ENCODE assay signal across 8 cellular contexts in the genomic region with DNA sequence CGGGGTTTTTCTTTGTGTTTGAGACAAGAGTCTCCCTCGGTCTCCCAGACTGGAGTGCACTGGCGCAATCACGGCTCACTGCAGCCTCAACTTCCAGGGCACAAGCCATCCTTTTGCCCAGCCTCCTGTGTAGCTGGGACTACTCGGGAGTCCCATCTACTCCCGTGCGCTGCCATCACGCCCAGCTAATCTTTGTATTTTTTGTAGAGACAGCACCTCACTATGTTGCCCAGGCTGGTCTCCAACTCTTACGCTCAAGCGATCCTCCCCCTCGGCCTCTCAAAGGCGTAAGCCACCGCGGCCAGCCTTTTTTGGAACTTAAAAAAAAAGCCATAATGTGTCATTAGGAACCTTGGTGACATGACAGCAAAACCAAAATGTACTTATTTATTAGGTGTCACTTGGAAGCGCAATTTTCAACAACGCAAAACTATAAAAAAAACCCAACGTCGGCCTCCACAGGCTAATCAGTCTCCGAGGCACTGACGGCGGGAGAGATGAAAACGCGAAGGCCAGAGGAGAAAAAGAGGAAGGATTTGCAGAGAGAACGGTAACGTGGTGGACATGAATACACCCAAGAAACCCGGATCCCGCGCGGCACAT. TPM values are rescaled to one million over a fixed set of nuclear protein-coding genes. Genes with fewer than 3 reads are reported as not detected.
DNase-seq lines count a peak whose midpoint lies in the region; ATAC-seq and TF ChIP-seq lines count a peak whose summit lies in the region.

No MANE protein-coding gene starts in this region.

- TF ChIP-seq POLR2A in NB4 (IDR thresholded peaks at IDR 0.05; ENCODE audit: extremely low read depth, insufficient read length), result no peak

- peak overlapping the region; percentile 89 for H3K4me3 ChIP-seq in NB4 (ENCODE audit: low read depth, low read length)

- H3K27ac ChIP-seq in CD4-positive, alpha-beta T cell (ENCODE audit: low read depth, low read length), result peak overlapping the region; percentile 97

- H3K27me3 Mint-ChIP-seq in CD4-positive, alpha-beta T cell, result no peaks in the 10 kb centered on the region
- H3K27me3 Mint-ChIP-seq in activated T-helper 2 cell treated with anti-CD3 and anti-CD28 coated beads, Interferon-gamma antibody, Interleukin-2, Interleukin-4, amounts not matched to agents 10 μg/mL and 5 μg/mL and 100 μg/mL, durations not matched to agents 14 hours and 24 hours and 36 hours (ENCODE audit: low read depth), result no peaks in the 10 kb centered on the region

- CTCF ChIA-PET in CD4-positive, alpha-beta T cell (lab: Charles Lee), result interaction anchor here (1.0 to 1.3 kb wide), 2 partner anchors 17 to 76 kb away, joined by 4 to 6 read pairs; partner anchors contain the start of gene RUFY2

- no peaks in the 10 kb centered on the region for H3K9me3 ChIP-seq in CD4-positive, alpha-beta T cell (ENCODE audit: control insufficient read depth, low read length)

- no peaks in the 10 kb centered on the region for H3K27me3 ChIP-seq in CD4-positive, alpha-beta T cell (ENCODE audit: control insufficient read depth, insufficient read depth, low read length)

- no peak for TF ChIP-seq CTCF in CD4-positive, alpha-beta T cell (IDR thresholded peaks at IDR 0.05)
- no peak for TF ChIP-seq CTCF in NB4 (IDR thresholded peaks at IDR 0.05; ENCODE audit: low read depth, low read length)

- H3K9me3 Mint-ChIP-seq in CD4-positive, alpha-beta T cell, result no peaks in the 10 kb centered on the region
- no peaks in the 10 kb centered on the region for H3K9me3 Mint-ChIP-seq in activated T-helper 2 cell treated with anti-CD3 and anti-CD28 coated beads, Interferon-gamma antibody, Interleukin-2, Interleukin-4, amounts not matched to agents 10 μg/mL and 5 μg/mL and 100 μg/mL, durations not matched to agents 14 hours and 24 hours and 36 hours

- peak in 7 of 10 experiments; percentile 6 to 42 (median 13) for DNase-seq in CD4-positive, alpha-beta T cell
- DNase-seq in NB4 (ENCODE audit: low read depth) (no peak), glomerular visceral epithelial cell (ENCODE audit: extremely low spot score) (peak; percentile 30), pons (ENCODE audit: low spot score) (peak; percentile 66)
- DNase-seq in activated T-helper 2 cell treated with anti-CD3 and anti-CD28 coated beads, Interferon-gamma antibody, Interleukin-2, Interleukin-4, amounts not matched to agents 10 μg/mL and 5 μg/mL and 100 μg/mL, durations not matched to agents 14 hours and 24 hours and 36 hours (ENCODE audit: low spot score), result no peak

- peaks cover 45% of the 10 kb centered on the region for H3K4me1 Mint-ChIP-seq in CD4-positive, alpha-beta T cell (ENCODE audit: low read depth)
- H3K4me1 Mint-ChIP-seq in activated T-helper 2 cell treated with anti-CD3 and anti-CD28 coated beads, Interferon-gamma antibody, Interleukin-2, Interleukin-4, amounts not matched to agents 10 μg/mL and 5 μg/mL and 100 μg/mL, durations not matched to agents 14 hours and 24 hours and 36 hours (ENCODE audit: low read depth), result peaks cover 39% of the 10 kb centered on the region

- intact Hi-C loops in CD4-positive, alpha-beta T cell (cut with DNase I, micrococcal nuclease), result loop anchor here (5.0 to 10.0 kb wide), 6 partner anchors 76 to 574 kb away; partner anchors contain the start of genes CCAR1 (in 2 of the 2), DDX50 (in 2 of the 2), HERC4 (in 2 of the 2) and RUFY2 (in 1 of the 2)
- intact Hi-C loops in activated T-helper 2 cell treated with anti-CD3 and anti-CD28 coated beads, Interferon-gamma antibody, Interleukin-2, Interleukin-4, amounts not matched to agents 10 μg/mL and 5 μg/mL and 100 μg/mL, durations not matched to agents 14 hours and 24 hours and 36 hours (cut with micrococcal nuclease), result loop anchor here (1.0 to 5.0 kb wide), 7 partner anchors 99 to 1901 kb away; partner anchors contain the start of genes ATOH7, DDX50, DNA2 and PPA1

- H3K4me3 Mint-ChIP-seq in CD4-positive, alpha-beta T cell, result peak overlapping the region; percentile 100
- peak overlapping the region; percentile 99 for H3K4me3 Mint-ChIP-seq in activated T-helper 2 cell treated with anti-CD3 and anti-CD28 coated beads, Interferon-gamma antibody, Interleukin-2, Interleukin-4, amounts not matched to agents 10 μg/mL and 5 μg/mL and 100 μg/mL, durations not matched to agents 14 hours and 24 hours and 36 hours (ENCODE audit: low read depth)

- H3K27ac Mint-ChIP-seq in CD4-positive, alpha-beta T cell, result peak overlapping the region; percentile 98
- peak overlapping the region; percentile 100 for H3K27ac Mint-ChIP-seq in activated T-helper 2 cell treated with anti-CD3 and anti-CD28 coated beads, Interferon-gamma antibody, Interleukin-2, Interleukin-4, amounts not matched to agents 10 μg/mL and 5 μg/mL and 100 μg/mL, durations not matched to agents 14 hours and 24 hours and 36 hours

- H3K36me3 Mint-ChIP-seq in CD4-positive, alpha-beta T cell (ENCODE audit: low read depth), result peaks cover 41% of the 10 kb centered on the region
- peaks cover 38% of the 10 kb centered on the region for H3K36me3 Mint-ChIP-seq in activated T-helper 2 cell treated with anti-CD3 and anti-CD28 coated beads, Interferon-gamma antibody, Interleukin-2, Interleukin-4, amounts not matched to agents 10 μg/mL and 5 μg/mL and 100 μg/mL, durations not matched to agents 14 hours and 24 hours and 36 hours (ENCODE audit: low read depth)

- no peak for ATAC-seq in CD4-positive, alpha-beta T cell (ENCODE audit: poor library complexity)
- ATAC-seq in GM21786 (IDR thresholded peaks at IDR 0.05; ENCODE audit: unreplicated experiment), result no peak
- ATAC-seq in HG02678 (IDR thresholded peaks at IDR 0.05; ENCODE audit: unreplicated experiment), result no peak
- ATAC-seq in HG02840 (IDR thresholded peaks at IDR 0.05; ENCODE audit: low FRiP score, unreplicated experiment), result no peak

- POLR2A ChIA-PET in CD4-positive, alpha-beta T cell (lab: Charles Lee), result interaction anchor here (0.6 to 4.4 kb wide), 23 partner anchors 8 to 757 kb away, joined by 3 to 50 read pairs (median 7); partner anchors contain the start of genes CCAR1, DDX21, DDX50 and RUFY2

RNA-seq across cellular contexts. Expression of gene HNRNPH3, which starts 0.9 kb away (rescaled TPM):
- total RNA-seq in CD4-positive, alpha-beta T cell, result 100 to 1,000 TPM; 227 to 228 TPM
- 172 and 183 TPM in 2 replicates for total RNA-seq in activated T-helper 2 cell treated with anti-CD3 and anti-CD28 coated beads, Interferon-gamma antibody, Interleukin-2, Interleukin-4, amounts not matched to agents 10 μg/mL and 5 μg/mL and 100 μg/mL, durations not matched to agents 14 hours and 24 hours and 36 hours

RNA-seq across cellular contexts. Expression of gene PBLD, which starts 1.8 kb away (rescaled TPM):
- total RNA-seq in CD4-positive, alpha-beta T cell, result 1 to 10 TPM; 1.6 to 1.7 TPM
- 1.3 TPM in 2 replicates for total RNA-seq in activated T-helper 2 cell treated with anti-CD3 and anti-CD28 coated beads, Interferon-gamma antibody, Interleukin-2, Interleukin-4, amounts not matched to agents 10 μg/mL and 5 μg/mL and 100 μg/mL, durations not matched to agents 14 hours and 24 hours and 36 hours

Comparison
In these comparisons a context has a peak if more than half of its experiments do, and no peak if none do; other contexts are left out.
1. DNase-seq: peak in CD4-positive, alpha-beta T cell (7 of 10), glomerular visceral epithelial cell (single experiment) and pons (single experiment); none in NB4 (single experiment) and activated T-helper 2 cell treated with anti-CD3 and anti-CD28 coated beads, Interferon-gamma antibody, Interleukin-2, Interleukin-4, amounts not matched to agents 10 μg/mL and 5 μg/mL and 100 μg/mL, durations not matched to agents 14 hours and 24 hours and 36 hours (single experiment).